1 cellular context compared by ENCODE assay signal in the genomic region with DNA sequence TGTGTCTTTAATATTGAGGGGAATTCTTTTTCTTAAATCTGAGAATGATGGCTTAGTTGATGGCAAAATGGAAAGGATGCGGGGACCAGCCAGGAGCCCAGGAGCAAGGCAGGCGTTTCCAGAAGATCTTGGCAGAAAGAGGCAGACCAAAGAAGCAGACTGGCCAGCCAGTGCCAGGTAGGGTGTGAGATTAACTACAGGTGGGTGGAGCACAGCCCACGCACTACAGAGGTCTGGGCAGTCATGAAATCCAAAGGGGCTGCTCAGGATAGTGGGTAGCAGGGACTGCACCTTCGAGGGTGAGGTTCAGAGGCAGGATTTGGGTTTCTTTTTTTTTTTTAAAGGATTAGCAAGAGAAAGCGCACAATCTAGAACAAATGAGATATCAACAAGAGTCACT.
TF ChIP-seq lines count a peak whose summit lies in the region.

No MANE protein-coding gene starts in this region.

TF ChIP-seq in WTC11, 78 proteins besides CTCF, POLR2A, EP300 and RAD21 (continued from another document):
- TF ChIP-seq, protein P1, sequence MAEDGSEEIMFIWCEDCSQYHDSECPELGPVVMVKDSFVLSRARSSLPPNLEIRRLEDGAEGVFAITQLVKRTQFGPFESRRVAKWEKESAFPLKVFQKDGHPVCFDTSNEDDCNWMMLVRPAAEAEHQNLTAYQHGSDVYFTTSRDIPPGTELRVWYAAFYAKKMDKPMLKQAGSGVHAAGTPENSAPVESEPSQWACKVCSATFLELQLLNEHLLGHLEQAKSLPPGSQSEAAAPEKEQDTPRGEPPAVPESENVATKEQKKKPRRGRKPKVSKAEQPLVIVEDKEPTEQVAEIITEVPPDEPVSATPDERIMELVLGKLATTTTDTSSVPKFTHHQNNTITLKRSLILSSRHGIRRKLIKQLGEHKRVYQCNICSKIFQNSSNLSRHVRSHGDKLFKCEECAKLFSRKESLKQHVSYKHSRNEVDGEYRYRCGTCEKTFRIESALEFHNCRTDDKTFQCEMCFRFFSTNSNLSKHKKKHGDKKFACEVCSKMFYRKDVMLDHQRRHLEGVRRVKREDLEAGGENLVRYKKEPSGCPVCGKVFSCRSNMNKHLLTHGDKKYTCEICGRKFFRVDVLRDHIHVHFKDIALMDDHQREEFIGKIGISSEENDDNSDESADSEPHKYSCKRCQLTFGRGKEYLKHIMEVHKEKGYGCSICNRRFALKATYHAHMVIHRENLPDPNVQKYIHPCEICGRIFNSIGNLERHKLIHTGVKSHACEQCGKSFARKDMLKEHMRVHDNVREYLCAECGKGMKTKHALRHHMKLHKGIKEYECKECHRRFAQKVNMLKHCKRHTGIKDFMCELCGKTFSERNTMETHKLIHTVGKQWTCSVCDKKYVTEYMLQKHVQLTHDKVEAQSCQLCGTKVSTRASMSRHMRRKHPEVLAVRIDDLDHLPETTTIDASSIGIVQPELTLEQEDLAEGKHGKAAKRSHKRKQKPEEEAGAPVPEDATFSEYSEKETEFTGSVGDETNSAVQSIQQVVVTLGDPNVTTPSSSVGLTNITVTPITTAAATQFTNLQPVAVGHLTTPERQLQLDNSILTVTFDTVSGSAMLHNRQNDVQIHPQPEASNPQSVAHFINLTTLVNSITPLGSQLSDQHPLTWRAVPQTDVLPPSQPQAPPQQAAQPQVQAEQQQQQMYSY (CRISPR knock-in tag; IDR thresholded peaks at IDR 0.05): no peak
- TF ChIP-seq SP1 (CRISPR knock-in tag; conservative IDR thresholded peaks at IDR 0.05) (no peak), NR3C1 (CRISPR knock-in tag; conservative IDR thresholded peaks at IDR 0.05; ENCODE audit: low read depth) (no peak)
- TF ChIP-seq, protein P2, sequence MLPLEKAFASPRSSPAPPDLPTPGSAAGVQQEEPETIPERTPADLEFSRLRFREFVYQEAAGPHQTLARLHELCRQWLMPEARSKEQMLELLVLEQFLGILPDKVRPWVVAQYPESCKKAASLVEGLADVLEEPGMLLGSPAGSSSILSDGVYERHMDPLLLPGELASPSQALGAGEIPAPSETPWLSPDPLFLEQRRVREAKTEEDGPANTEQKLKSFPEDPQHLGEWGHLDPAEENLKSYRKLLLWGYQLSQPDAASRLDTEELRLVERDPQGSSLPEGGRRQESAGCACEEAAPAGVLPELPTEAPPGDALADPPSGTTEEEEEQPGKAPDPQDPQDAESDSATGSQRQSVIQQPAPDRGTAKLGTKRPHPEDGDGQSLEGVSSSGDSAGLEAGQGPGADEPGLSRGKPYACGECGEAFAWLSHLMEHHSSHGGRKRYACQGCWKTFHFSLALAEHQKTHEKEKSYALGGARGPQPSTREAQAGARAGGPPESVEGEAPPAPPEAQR (CRISPR knock-in tag; IDR thresholded peaks at IDR 0.05): no peak
